Comparison of ENCODE assay signal across 8 cellular contexts in genomic region chr15:32651229-32651837, GRCh38. TPM values are rescaled to one million over a fixed set of nuclear protein-coding genes. Genes with fewer than 3 reads are reported as not detected.
A peak's percentile ranks its signal among the peaks of the same experiment; 100 is the strongest.
DNase-seq lines count a peak whose midpoint lies in the region; ATAC-seq, FAIRE-seq and TF ChIP-seq lines count a peak whose summit lies in the region.

No MANE protein-coding gene starts in this region.

- DNase-seq in AG20443 (ENCODE audit: low spot score) = peak; percentile 88
- DNase-seq in NOMO-1 treated with dmso at 0.1 percent for 144 hours (lab: John Stamatoyannopoulos, UW; ENCODE audit: unreplicated experiment) = peak; percentile 3
- DNase-seq in activated T-cell treated with anti-CD3 and anti-CD28 coated beads, Interleukin-2, amount 50 U/mL, for 4 hours = peak; percentile 20
- DNase-seq in fibroblast of villous mesenchyme (ENCODE audit: low read depth) = peak; percentile 60
- DNase-seq in pancreas = peak in 2 of 6 donors; percentile 47 to 72

- H3K36me3 Mint-ChIP-seq in activated T-cell treated with anti-CD3 and anti-CD28 coated beads, Interleukin-2, amount 50 U/mL, for 4 hours (ENCODE audit: insufficient read depth) = no peaks in the 10 kb centered on the region

- peak; percentile 63 for ATAC-seq in GM18499 (IDR thresholded peaks at IDR 0.05; ENCODE audit: insufficient read depth, unreplicated experiment)
- peak; percentile 75 for ATAC-seq in HG03025 (IDR thresholded peaks at IDR 0.05; ENCODE audit: low FRiP score, unreplicated experiment)
- ATAC-seq in activated T-cell treated with anti-CD3 and anti-CD28 coated beads, Interleukin-2, amount 50 U/mL, for 4 hours = peak; percentile 61 to 84
- peak; percentile 53 to 71 (median 64) for ATAC-seq in pancreas
- ATAC-seq in HG02970 (IDR thresholded peaks at IDR 0.05; ENCODE audit: low FRiP score, unreplicated experiment) = no peak

- peaks cover 12 to 25% (median 13%) of the 10 kb centered on the region in 3 donors for H3K4me1 ChIP-seq in pancreas

- no peaks in the 10 kb centered on the region for H3K27me3 ChIP-seq in pancreas

- no peaks in the 10 kb centered on the region for H3K9me3 ChIP-seq in pancreas

- intact Hi-C loops in pancreas (cut with DNase I) = no loop called here

- no peak for FAIRE-seq in pancreas (lab: Jason Lieb, UNC)

- H3K4me3 ChIP-seq in fibroblast of villous mesenchyme (ENCODE audit: low read depth, low read length) (no peak overlapping the region), pancreas (no peak overlapping the region)

- peak; percentile 96 for TF ChIP-seq CTCF in fibroblast of villous mesenchyme (IDR thresholded peaks at IDR 0.05; ENCODE audit: insufficient read depth, low read depth, low read length)
- TF ChIP-seq CTCF in pancreas (IDR thresholded peaks at IDR 0.05) = peak; percentile 52 to 71 (median 60)

- no peaks in the 10 kb centered on the region for H3K36me3 ChIP-seq in pancreas

- WGBS in pancreas, 2 donors = 54 to 56% methylated on average over 6 of the region's 6 CpGs

- H3K4me3 Mint-ChIP-seq in activated T-cell treated with anti-CD3 and anti-CD28 coated beads, Interleukin-2, amount 50 U/mL, for 4 hours = no peak overlapping the region

- peak overlapping the region; percentile 19 to 70 (median 54) for H3K27ac ChIP-seq in pancreas

- no peaks in the 10 kb centered on the region for H3K9me3 Mint-ChIP-seq in activated T-cell treated with anti-CD3 and anti-CD28 coated beads, Interleukin-2, amount 50 U/mL, for 4 hours

- H3K27me3 Mint-ChIP-seq in activated T-cell treated with anti-CD3 and anti-CD28 coated beads, Interleukin-2, amount 50 U/mL, for 4 hours (ENCODE audit: low read depth) = no peaks in the 10 kb centered on the region

- no peaks in the 10 kb centered on the region for H3K4me1 Mint-ChIP-seq in activated T-cell treated with anti-CD3 and anti-CD28 coated beads, Interleukin-2, amount 50 U/mL, for 4 hours (ENCODE audit: low read depth)

RNA-seq across cellular contexts. Expression of gene SCG5, which starts 9.8 kb away (rescaled TPM):
- total RNA-seq in activated T-cell treated with anti-CD3 and anti-CD28 coated beads, Interleukin-2, amount 50 U/mL, for 4 hours = under 1 TPM in 2 of 3 donors, not detected in 1; 0.30 to 0.42 TPM
- total RNA-seq in fibroblast of villous mesenchyme = 8.7 and 17.7 TPM in 2 replicates
- total RNA-seq in pancreas = 100 to 1,000 TPM in 1 of 6 donors, 10 to 100 TPM in 5; 13.6 to 110 (median 59.2) TPM
- 100 to 1,000 TPM; 290 to 879 TPM for polyA plus RNA-seq in pancreas

RNA-seq across cellular contexts. Expression of gene ARHGAP11A, which starts 36.0 kb away (rescaled TPM):
- total RNA-seq in activated T-cell treated with anti-CD3 and anti-CD28 coated beads, Interleukin-2, amount 50 U/mL, for 4 hours = 10 to 100 TPM; 22.5 to 32.2 (median 25.2) TPM
- 14.5 and 25.5 TPM in 2 replicates for total RNA-seq in fibroblast of villous mesenchyme
- total RNA-seq in pancreas = 1 to 10 TPM; 1.0 to 3.2 (median 3.1) TPM
- 1 to 10 TPM in 1 of 2 donors, under 1 TPM in 1; 0.80 to 3.4 TPM for polyA plus RNA-seq in pancreas

RNA-seq across cellular contexts. Expression of gene GOLGA8N, which starts 58.1 kb away (rescaled TPM):
- 1 to 10 TPM in 2 of 3 donors, under 1 TPM in 1; 0.71 to 1.5 (median 1.0) TPM for total RNA-seq in activated T-cell treated with anti-CD3 and anti-CD28 coated beads, Interleukin-2, amount 50 U/mL, for 4 hours
- total RNA-seq in fibroblast of villous mesenchyme (1.7 and 2.6 TPM in 2 replicates), pancreas (10 to 100 TPM; 15.9 to 31.1 (median 21.4) TPM)
- polyA plus RNA-seq in pancreas = 10 to 100 TPM; 18.0 to 18.6 TPM
